In genomic region chr12:124862768-124863408, GRCh38 we compare ENCODE assay signal across 8 cellular contexts. TPM values are rescaled to one million over a fixed set of nuclear protein-coding genes. Genes with fewer than 3 reads are reported as not detected.
DNase-seq lines count a peak whose midpoint lies in the region; ATAC-seq and TF ChIP-seq lines count a peak whose summit lies in the region.

No MANE protein-coding gene starts in this region.

- TF ChIP-seq CTCF in AG10803 (conservative IDR thresholded peaks at IDR 0.05; ENCODE audit: low read length) (no peak), colonic mucosa (IDR thresholded peaks at IDR 0.05) (no peak), lower lobe of right lung (IDR thresholded peaks at IDR 0.05) (no peak)

- intact Hi-C loops in colonic mucosa (cut with DNase I) (no loop called here), lower lobe of right lung (cut with DNase I) (no loop called here)

- H3K27me3 ChIP-seq in SJSA1 (replicated peaks): no peaks in the 10 kb centered on the region
- H3K27me3 ChIP-seq in colonic mucosa: no peaks in the 10 kb centered on the region
- no peaks in the 10 kb centered on the region for H3K27me3 ChIP-seq in lower lobe of right lung (ENCODE audit: low read depth)

- peak overlapping the region; percentile 63 to 76 for H3K9ac ChIP-seq in colonic mucosa (ENCODE audit: low read depth in 2 of 2, low read length in 2 of 2)

- no peaks in the 10 kb centered on the region; the same call in 1 of the 2 replicates for H3K9me3 ChIP-seq in SJSA1 (replicated peaks)
- no peaks in the 10 kb centered on the region for H3K9me3 ChIP-seq in colonic mucosa
- no peaks in the 10 kb centered on the region for H3K9me3 ChIP-seq in lower lobe of right lung

- DNase-seq in AG10803 (ENCODE audit: low read depth) (peak; percentile 6), SJSA1 (ENCODE audit: low read depth in 1 of 2, low spot score in 2 of 2) (peak in 1 of 2 experiments; percentile 12), colonic mucosa (peak; percentile 45), lower lobe of right lung (no peak), superior temporal gyrus (ENCODE audit: extremely low spot score) (peak; percentile 75), retina (no peak)

- ATAC-seq in GM18867 (IDR thresholded peaks at IDR 0.05; ENCODE audit: unreplicated experiment): peak; percentile 33
- peak; percentile 33 for ATAC-seq in HG03066 (IDR thresholded peaks at IDR 0.05; ENCODE audit: low read depth, unreplicated experiment)
- peak; percentile 12 to 30 for ATAC-seq in lower lobe of right lung

- H3K27ac ChIP-seq in SJSA1 (no peak overlapping the region), colonic mucosa (peak overlapping the region; percentile 44), lower lobe of right lung (peak overlapping the region; percentile 53)

- no peaks in the 10 kb centered on the region for H3K36me3 ChIP-seq in SJSA1
- H3K36me3 ChIP-seq in colonic mucosa: no peaks in the 10 kb centered on the region
- H3K36me3 ChIP-seq in lower lobe of right lung: no peaks in the 10 kb centered on the region

- H3K4me1 ChIP-seq in SJSA1 (replicated peaks) (peaks cover 28% of the 10 kb centered on the region), colonic mucosa (peaks cover 8% of the 10 kb centered on the region), lower lobe of right lung (peaks cover 34% of the 10 kb centered on the region)

- H3K4me3 ChIP-seq in AG10803 (ENCODE audit: low read length): peak overlapping the region; percentile 65
- H3K4me3 ChIP-seq in SJSA1: peak overlapping the region; percentile 68
- peak overlapping the region; percentile 78 for H3K4me3 ChIP-seq in colonic mucosa
- H3K4me3 ChIP-seq in lower lobe of right lung: peak overlapping the region; percentile 67

RNA-seq across cellular contexts. Expression of gene SCARB1, which starts 0.8 kb away (rescaled TPM):
- total RNA-seq in SJSA1 (2014; rRNA removed; shearing (Covaris generic)): 12.4 and 15.7 TPM in 2 replicates
- total RNA-seq in colonic mucosa (10 to 100 TPM; 44.9 to 83.1 TPM), lower lobe of right lung (24.0 TPM)

RNA-seq across cellular contexts. Expression of gene UBC, which starts 51.6 kb away (rescaled TPM):
- total RNA-seq in SJSA1 (2014; rRNA removed; shearing (Covaris generic)): 966 and 1,026 TPM in 2 replicates
- total RNA-seq in colonic mucosa (1,000 to 10,000 TPM in 1 of 2 donors, 100 to 1,000 TPM in 1; 903 to 1,043 TPM), lower lobe of right lung (977 TPM)

Comparison
In these comparisons a context has a peak if more than half of its experiments do, and no peak if none do; other contexts are left out.
1. DNase-seq: peak in AG10803 (single experiment), colonic mucosa (single experiment) and superior temporal gyrus (single experiment); none in lower lobe of right lung (single experiment) and retina (single experiment).
2. Peak in every context shown above with its lines, with median percentiles within 50 percentile points of each other: H3K4me3 ChIP-seq and ATAC-seq.